Comparison of ENCODE assay signal across 8 cellular contexts in genomic region chr4:14787894-14788293, GRCh38.
DNase-seq lines count a peak whose midpoint lies in the region; ATAC-seq and TF ChIP-seq lines count a peak whose summit lies in the region.

No MANE protein-coding gene starts in this region.

- in situ Hi-C loops in GM13977 (cut with MboI; ENCODE audit: low pct_unique_long_range_greater_than_20kb, low sequenced_read_pairs, unreplicated experiment) = no loop called here

- H3K4me3 Mint-ChIP-seq in CD4-positive, alpha-beta T cell = no peak overlapping the region

- H3K9me3 ChIP-seq in PC-9 (ENCODE audit: insufficient read depth, low read depth) (no peaks in the 10 kb centered on the region; the same call in 1 of the 2 replicates), tibial nerve (peaks cover 0 to 26% (median 2%) of the 10 kb centered on the region in 4 donors)
- peaks cover 12% of the 10 kb centered on the region for H3K9me3 ChIP-seq in CD4-positive, alpha-beta T cell (ENCODE audit: control insufficient read depth, low read length)

- DNase-seq in AG04449 (ENCODE audit: low read depth, low spot score) (no peak), GM13977 (ENCODE audit: low spot score) (no peak), PC-9 (no peak), germinal center (ENCODE audit: low spot score) (peak; percentile 3), tibial nerve (ENCODE audit: low spot score in 2 of 2) (no peak), UCSD-AML1 (lab: John Stamatoyannopoulos, UW; ENCODE audit: unreplicated experiment) (no peak)
- DNase-seq in CD4-positive, alpha-beta T cell = no peak

- no peak overlapping the region for H2AFZ ChIP-seq in PC-9

- peak; percentile 42 for TF ChIP-seq CTCF in AG04449 (IDR thresholded peaks at IDR 0.05; ENCODE audit: insufficient read depth, low read length, missing control alignments)
- peak; percentile 34 for TF ChIP-seq CTCF in GM13977 (IDR thresholded peaks at IDR 0.05; ENCODE audit: extremely low read depth, insufficient read depth, missing control alignments)
- TF ChIP-seq CTCF in PC-9 (conservative IDR thresholded peaks at IDR 0.05) = peak; percentile 58; the same call in 1 of the 2 replicates
- peak in 1 of 5 experiments; percentile 12 for TF ChIP-seq CTCF in tibial nerve (IDR thresholded peaks at IDR 0.05)
- TF ChIP-seq CTCF in CD4-positive, alpha-beta T cell (IDR thresholded peaks at IDR 0.05) = no peak

- no peak overlapping the region for H3K27ac Mint-ChIP-seq in CD4-positive, alpha-beta T cell

- no peaks in the 10 kb centered on the region for H3K79me2 ChIP-seq in PC-9 (ENCODE audit: low read depth)

- H3K27me3 Mint-ChIP-seq in CD4-positive, alpha-beta T cell = peaks cover 33% of the 10 kb centered on the region

- peaks cover 3% of the 10 kb centered on the region for H3K9me3 Mint-ChIP-seq in CD4-positive, alpha-beta T cell

- POLR2A ChIA-PET in AG04449 (lab: Yijun Ruan, JAX) (no interaction called here), PC-9 (lab: Charles Lee; ENCODE audit: unreplicated experiment) (no interaction called here)
- POLR2A ChIA-PET in CD4-positive, alpha-beta T cell (lab: Charles Lee) = no interaction called here

- H3K27ac ChIP-seq in PC-9 (no peak overlapping the region), tibial nerve (no peak overlapping the region)
- no peak overlapping the region for H3K27ac ChIP-seq in CD4-positive, alpha-beta T cell (ENCODE audit: low read depth, low read length)

- intact Hi-C loops in PC-9 (cut with micrococcal nuclease; ENCODE audit: unreplicated experiment) = loop anchor here (10.0 kb wide), 1 partner anchor 217 kb away; the partner anchor contains the start of gene CPEB2
- intact Hi-C loops in CD4-positive, alpha-beta T cell (cut with DNase I, micrococcal nuclease) = no loop called here

- no peaks in the 10 kb centered on the region for H4K20me1 ChIP-seq in PC-9 (ENCODE audit: insufficient read depth)

- CTCF ChIA-PET in AG04449 (lab: Yijun Ruan, JAX) = interaction anchor here (1.0 to 1.2 kb wide), 2 partner anchors 881 to 1146 kb away, joined by 4 to 5 read pairs; no protein-coding TSS in a partner anchor
- CTCF ChIA-PET in PC-9 (lab: Charles Lee) = interaction anchor here (1.2 kb wide), 1 partner anchor 1134 kb away, joined by 3 read pairs; no protein-coding TSS in a partner anchor
- CTCF ChIA-PET in CD4-positive, alpha-beta T cell (lab: Charles Lee) = no interaction called here

- H3K36me3 ChIP-seq in PC-9 (ENCODE audit: low read depth) = no peaks in the 10 kb centered on the region
- no peaks in the 10 kb centered on the region for H3K36me3 ChIP-seq in tibial nerve

- no peaks in the 10 kb centered on the region for H3K4me1 Mint-ChIP-seq in CD4-positive, alpha-beta T cell (ENCODE audit: low read depth)

- TF ChIP-seq EP300 in tibial nerve (IDR thresholded peaks at IDR 0.05) = no peak

- H3K36me3 Mint-ChIP-seq in CD4-positive, alpha-beta T cell (ENCODE audit: low read depth) = no peaks in the 10 kb centered on the region

- H3K4me1 ChIP-seq in PC-9 (replicated peaks; ENCODE audit: insufficient read depth) = peaks cover 12% of the 10 kb centered on the region
- H3K4me1 ChIP-seq in tibial nerve = no peaks in the 10 kb centered on the region

- no peak for ATAC-seq in CD4-positive, alpha-beta T cell (ENCODE audit: poor library complexity)
- ATAC-seq in HG03135 (IDR thresholded peaks at IDR 0.05; ENCODE audit: unreplicated experiment) = no peak

- TF ChIP-seq POLR2A in tibial nerve (IDR thresholded peaks at IDR 0.05) = no peak

- no peaks in the 10 kb centered on the region; the same call in 1 of the 2 replicates for H3K9me2 ChIP-seq in PC-9 (ENCODE audit: insufficient read depth)

- BruUV-seq in PC-9 (replicated peaks; lab: Mats Ljungman, UMichigan) = no TSS peak

- H3F3A ChIP-seq in PC-9 (ENCODE audit: insufficient read depth, low read depth) = no peaks in the 10 kb centered on the region

- no peaks in the 10 kb centered on the region for H3K27me3 ChIP-seq in PC-9 (ENCODE audit: insufficient read depth, low read depth)
- H3K27me3 ChIP-seq in tibial nerve = no peaks in the 10 kb centered on the region
- H3K27me3 ChIP-seq in CD4-positive, alpha-beta T cell (ENCODE audit: control insufficient read depth, insufficient read depth, low read length) = no peaks in the 10 kb centered on the region

- no peak overlapping the region for H3K4me2 ChIP-seq in PC-9

- H3K4me3 ChIP-seq in AG04449 (ENCODE audit: low read depth, low read length) (no peak overlapping the region), PC-9 (no peak overlapping the region), tibial nerve (no peak overlapping the region)
